Comparison of ENCODE assay signal across 14 cellular contexts in genomic region chr5:176692835-176693476, GRCh38. TPM values are rescaled to one million over a fixed set of nuclear protein-coding genes. Genes with fewer than 3 reads are reported as not detected.
DNase-seq lines count a peak whose midpoint lies in the region; ATAC-seq and TF ChIP-seq lines count a peak whose summit lies in the region.
"Had no signal": no experiment of that assay in that cellular context is flagged by ENCODE, and none has a peak within 500 bp of the region (broad histone marks: within the 10 kb centered on the region; RNA-seq: fewer than 3 reads in every experiment).

No MANE protein-coding gene starts in this region.

- intact Hi-C loops in PC-9 (cut with micrococcal nuclease; ENCODE audit: unreplicated experiment), result loop anchor here (1.0 kb wide), 1 partner anchor 129 kb away; no protein-coding TSS in a partner anchor
- intact Hi-C loops in mucosa of descending colon (cut with DNase I, micrococcal nuclease), result no loop called here

- BruUV-seq in PC-9 (replicated peaks; lab: Mats Ljungman, UMichigan), result no TSS peak

- TF ChIP-seq POLR2A in tibial nerve (IDR thresholded peaks at IDR 0.05), result no peak

- POLR2A ChIA-PET in PC-9 (lab: Charles Lee; ENCODE audit: unreplicated experiment), result interaction anchor here (0.7 kb wide), 1 partner anchor 25 kb away, joined by 8 read pairs; no protein-coding TSS in a partner anchor

- H2AFZ ChIP-seq in PC-9, result peak overlapping the region; percentile 44; the same call in 1 of the 2 replicates

- H3K9me3 ChIP-seq in PC-9 (ENCODE audit: insufficient read depth, low read depth), result no peaks in the 10 kb centered on the region
- H3K9me3 ChIP-seq in mucosa of descending colon, result no peaks in the 10 kb centered on the region
- H3K9me3 ChIP-seq in tibial nerve, result peaks cover 0 to 16% (median 0%) of the 10 kb centered on the region in 4 donors

- no peak for TF ChIP-seq EP300 in tibial nerve (IDR thresholded peaks at IDR 0.05)

- no peaks in the 10 kb centered on the region for H4K20me1 ChIP-seq in PC-9 (ENCODE audit: insufficient read depth)

- H3F3A ChIP-seq in PC-9 (ENCODE audit: insufficient read depth, low read depth), result peaks cover 25% of the 10 kb centered on the region

- peaks cover 45% of the 10 kb centered on the region for H3K4me1 ChIP-seq in PC-9 (replicated peaks; ENCODE audit: insufficient read depth)
- H3K4me1 ChIP-seq in mucosa of descending colon (ENCODE audit: low read depth), result peaks cover 12% of the 10 kb centered on the region
- H3K4me1 ChIP-seq in tibial nerve, result no peaks in the 10 kb centered on the region

- ATAC-seq in mucosa of descending colon, result peak; percentile 90
- no peak for ATAC-seq in GM21390 (IDR thresholded peaks at IDR 0.05; ENCODE audit: unreplicated experiment)

- H3K27me3 ChIP-seq in PC-9 (ENCODE audit: insufficient read depth, low read depth), result no peaks in the 10 kb centered on the region
- peaks cover 0 to 66% of the 10 kb centered on the region in 2 donors for H3K27me3 ChIP-seq in tibial nerve

- H3K4me3 ChIP-seq in PC-9, result peak overlapping the region; percentile 32; the same call in 1 of the 2 replicates
- no peak overlapping the region for H3K4me3 ChIP-seq in mucosa of descending colon
- no peak overlapping the region for H3K4me3 ChIP-seq in tibial nerve
- H3K4me3 ChIP-seq: skin epidermis had no signal

- CTCF ChIA-PET in PC-9 (lab: Charles Lee), result interaction anchor here (0.6 to 1.5 kb wide), 2 partner anchors 32 to 495 kb away, joined by 6 to 8 read pairs; no protein-coding TSS in a partner anchor

- H3K4me2 ChIP-seq in PC-9, result peak overlapping the region; percentile 84

- 9 to 12% methylated on average over 13 of the region's 13 CpGs for WGBS in tibial nerve, 2 donors

- H3K27ac ChIP-seq in PC-9 (peak overlapping the region; percentile 78), tibial nerve (no peak overlapping the region)
- H3K27ac ChIP-seq: skin epidermis had no signal

- no peaks in the 10 kb centered on the region for H3K9me2 ChIP-seq in PC-9 (ENCODE audit: insufficient read depth)

- H3K36me3 ChIP-seq in PC-9 (ENCODE audit: low read depth) (no peaks in the 10 kb centered on the region), mucosa of descending colon (ENCODE audit: low read depth) (no peaks in the 10 kb centered on the region), tibial nerve (no peaks in the 10 kb centered on the region)

- DNase-seq in DMS153 (lab: John Stamatoyannopoulos, UW), result peak; percentile 59
- DNase-seq in NCI-H1105 treated with DMSO at 0.1 percent for 48 hours (lab: John Stamatoyannopoulos, UW), result peak; percentile 48
- DNase-seq in PC-9, result peak; percentile 59 to 68
- DNase-seq in mucosa of descending colon, result peak; percentile 67 to 75 (median 69)
- DNase-seq in cortex of kidney (lab: John Stamatoyannopoulos, UW), result no peak
- DNase-seq in tibial nerve (ENCODE audit: low spot score in 2 of 2), result no peak
- no peak for DNase-seq in cerebellar nuclear complex (lab: John Stamatoyannopoulos, UW)
- DNase-seq: activated B cell treated with CpG ODN at 0.5 μM for 24 hours; DMS 273 treated with DMSO at 0.1 percent for 48 hours; H9; NCI-H2171; stimulated activated naive CD4-positive, alpha-beta T cell had no signal

- no peak for TF ChIP-seq CTCF in PC-9 (conservative IDR thresholded peaks at IDR 0.05)
- TF ChIP-seq CTCF in mucosa of descending colon (IDR thresholded peaks at IDR 0.05), result no peak
- TF ChIP-seq CTCF in tibial nerve (IDR thresholded peaks at IDR 0.05), result no peak

- no peaks in the 10 kb centered on the region for H3K79me2 ChIP-seq in PC-9 (ENCODE audit: low read depth)

RNA-seq across cellular contexts. Expression of gene TSPAN17, which starts 45.7 kb away (rescaled TPM):
- total RNA-seq in PC-9 (2021) (81.1 and 82.1 TPM in 2 replicates), mucosa of descending colon (10 to 100 TPM; 25.7 to 36.3 (median 31.9) TPM), tibial nerve (10 to 100 TPM; 11.0 to 25.8 (median 14.3) TPM)

Comparison
In these comparisons a context has a peak if more than half of its experiments do, and no peak if none do; other contexts are left out.
1. DNase-seq: peak in DMS153 (single experiment), NCI-H1105 treated with DMSO at 0.1 percent for 48 hours (single experiment), PC-9 (2 of 2) and mucosa of descending colon (3 of 3); none in cortex of kidney (single experiment), tibial nerve (0 of 2) and cerebellar nuclear complex (0 of 2).